Comparison of ENCODE assay signal across 10 cellular contexts in genomic region chr1:206693592-206693991, GRCh38. TPM values are rescaled to one million over a fixed set of nuclear protein-coding genes. Genes with fewer than 3 reads are reported as not detected.
DNase-seq lines count a peak whose midpoint lies in the region; ATAC-seq, FAIRE-seq and TF ChIP-seq lines count a peak whose summit lies in the region.
"Had no signal": no experiment of that assay in that cellular context is flagged by ENCODE, and none has a peak within 500 bp of the region (broad histone marks: within the 10 kb centered on the region; RNA-seq: fewer than 3 reads in every experiment).

No MANE protein-coding gene starts in this region.

- H3K4me2 ChIP-seq in GM12878 (ENCODE audit: control insufficient read depth, insufficient read depth), result no peak overlapping the region

- TF ChIP-seq EP300 in GM12878 (IDR thresholded peaks at IDR 0.05; ENCODE audit: borderline replicate concordance in 1 of 2, control insufficient read depth in 1 of 2, low read depth in 2 of 2, low read length in 2 of 2) (no peak), suprapubic skin (IDR thresholded peaks at IDR 0.05) (no peak)

- H3K27me3 ChIP-seq in GM12878 (replicated peaks in 1 of 2; ENCODE audit: control insufficient read depth in 2 of 2, insufficient read depth in 2 of 2, low read length in 1 of 2), result no peaks in the 10 kb centered on the region
- no peaks in the 10 kb centered on the region for H3K27me3 ChIP-seq in gastrocnemius medialis
- no peaks in the 10 kb centered on the region for H3K27me3 ChIP-seq in suprapubic skin

- in situ Hi-C loops in GM12878 (cut with MboI) (no loop called here), gastrocnemius medialis (cut with MboI; ENCODE audit: low sequenced_read_pairs in 4 of 4) (loop anchor here in 1 of 4 donors (25.0 kb wide), 1 partner anchor 1119 kb away; no protein-coding TSS in a partner anchor)

- H3K36me3 ChIP-seq in GM12878 (ENCODE audit: control insufficient read depth in 2 of 2, insufficient read depth in 2 of 2, low read length in 1 of 2) (peaks cover 9 to 15% of the 10 kb centered on the region in 2 experiments), gastrocnemius medialis (no peaks in the 10 kb centered on the region), suprapubic skin (peaks cover 7% of the 10 kb centered on the region)

- no peak for FAIRE-seq in GM12878 (lab: Jason Lieb, UNC)

- H3K9me3 ChIP-seq in GM12878 (replicated peaks; ENCODE audit: control insufficient read depth, insufficient read depth, low read length), result no peaks in the 10 kb centered on the region
- H3K9me3 ChIP-seq in gastrocnemius medialis, result no peaks in the 10 kb centered on the region
- no peaks in the 10 kb centered on the region for H3K9me3 ChIP-seq in suprapubic skin

- peaks cover 75% of the 10 kb centered on the region for H3K4me1 Mint-ChIP-seq in activated naive CD8-positive, alpha-beta T cell treated with anti-CD3 and anti-CD28 coated beads, Interleukin-2, amount 50 U/mL, for 24 hours

- TF ChIP-seq POLR2A in GM12878 (IDR thresholded peaks at IDR 0.05; ENCODE audit: low read depth, low read length) (no peak), gastrocnemius medialis (IDR thresholded peaks at IDR 0.05) (peak in 1 of 2 donors; percentile 1), suprapubic skin (IDR thresholded peaks at IDR 0.05) (no peak)

- no peak overlapping the region for H3K4me3 ChIP-seq in GM12878
- H3K4me3 ChIP-seq in gastrocnemius medialis, result peak overlapping the region; percentile 34 to 55 (median 37)
- no peak overlapping the region for H3K4me3 ChIP-seq in suprapubic skin

- BruUV-seq in GM12878 (replicated peaks; lab: Mats Ljungman, UMichigan), result no TSS peak

- ATAC-seq in GM12878 (no peak), gastrocnemius medialis (peak; percentile 53 to 65), GM18520 (IDR thresholded peaks at IDR 0.05; ENCODE audit: unreplicated experiment) (no peak)
- no peak for ATAC-seq in activated naive CD8-positive, alpha-beta T cell treated with anti-CD3 and anti-CD28 coated beads, Interleukin-2, amount 50 U/mL, for 24 hours

- POLR2A ChIA-PET in GM12878 (lab: Charles Lee), result interaction anchor here (18.5 kb wide), 1 partner anchor 16 kb away, joined by 334 read pairs; no protein-coding TSS in a partner anchor

- H3K27ac Mint-ChIP-seq in activated naive CD8-positive, alpha-beta T cell treated with anti-CD3 and anti-CD28 coated beads, Interleukin-2, amount 50 U/mL, for 24 hours, result no peak overlapping the region

- peaks cover 76% of the 10 kb centered on the region for H3K79me2 ChIP-seq in GM12878 (ENCODE audit: control insufficient read depth, insufficient read depth, low read length)

- TF ChIP-seq RAD21 in GM12878 (IDR thresholded peaks at IDR 0.05; ENCODE audit: insufficient read depth, low read depth, low read length), result no peak

- CTCF ChIA-PET in GM12878 (lab: Yijun Ruan, JAX), result interaction anchor here (1.1 to 7.3 kb wide), 3 partner anchors 9 to 32 kb away, joined by 5 to 45 read pairs (median 20); no protein-coding TSS in a partner anchor

- no peak overlapping the region for H3K9ac ChIP-seq in GM12878 (ENCODE audit: control insufficient read depth, insufficient read depth, low read length)

- WGBS in GM12878 (ENCODE audit: insufficient coverage, insufficient replicate concordance, low lambda C conversion rate, missing lambda C conversion rate), result 88% methylated on average over 7 of the region's 7 CpGs
- 86% methylated on average over 7 of the region's 7 CpGs for WGBS in suprapubic skin

- H3K4me1 ChIP-seq in GM12878 (ENCODE audit: control insufficient read depth, insufficient read depth, low read length) (peaks cover 22% of the 10 kb centered on the region), gastrocnemius medialis (peaks cover 100% of the 10 kb centered on the region in 2 donors), suprapubic skin (peaks cover 74% of the 10 kb centered on the region)

- H3K9me3 Mint-ChIP-seq in activated naive CD8-positive, alpha-beta T cell treated with anti-CD3 and anti-CD28 coated beads, Interleukin-2, amount 50 U/mL, for 24 hours, result no peaks in the 10 kb centered on the region
- H3K9me3 Mint-ChIP-seq: CD8-positive, alpha-beta memory T cell had no signal

- H3K4me3 Mint-ChIP-seq in activated naive CD8-positive, alpha-beta T cell treated with anti-CD3 and anti-CD28 coated beads, Interleukin-2, amount 50 U/mL, for 24 hours, result no peak overlapping the region

- no peaks in the 10 kb centered on the region for H3K27me3 Mint-ChIP-seq in activated naive CD8-positive, alpha-beta T cell treated with anti-CD3 and anti-CD28 coated beads, Interleukin-2, amount 50 U/mL, for 24 hours
- H3K27me3 Mint-ChIP-seq: CD8-positive, alpha-beta memory T cell had no signal

- no peak overlapping the region for H2AFZ ChIP-seq in GM12878 (ENCODE audit: control insufficient read depth, low read depth, low read length)

- H3K27ac ChIP-seq in GM12878 (ENCODE audit: control insufficient read depth, insufficient read depth) (no peak overlapping the region), gastrocnemius medialis (peak overlapping the region; percentile 93 to 98 (median 96)), suprapubic skin (no peak overlapping the region)

- TF ChIP-seq CTCF in GM12878 (IDR thresholded peaks at IDR 0.05 in 2 of 3, conservative IDR thresholded peaks at IDR 0.05 in 1 of 3; ENCODE audit: control insufficient read depth in 2 of 3, extremely low read depth in 1 of 3, insufficient read depth in 1 of 3, low read depth in 3 of 3, low read length in 3 of 3) (no peak), gastrocnemius medialis (IDR thresholded peaks at IDR 0.05 in 4 of 5, conservative IDR thresholded peaks at IDR 0.05 in 1 of 5) (no peak), suprapubic skin (IDR thresholded peaks at IDR 0.05) (no peak)

- RAD21 ChIA-PET in GM12878 (lab: Charles Lee; ENCODE audit: unreplicated experiment), result interaction anchor here (1.2 to 4.3 kb wide), 2 partner anchors 30 to 61 kb away, joined by 3 to 14 read pairs; no protein-coding TSS in a partner anchor

- DNase-seq in EL (peak; percentile 62), GM12878 (ENCODE audit: low read depth, low spot score) (no peak), iris pigment epithelial cell (ENCODE audit: low read depth) (peak; percentile 47), gastrocnemius medialis (peak; percentile 62 to 80), suprapubic skin (ENCODE audit: low spot score in 2 of 2) (no peak)
- DNase-seq in activated naive CD8-positive, alpha-beta T cell treated with anti-CD3 and anti-CD28 coated beads, Interleukin-2, amount 50 U/mL, for 24 hours, result no peak
- no peak for DNase-seq in activated CD4-positive, alpha-beta T cell treated with anti-CD3 and anti-CD28 coated beads for 1 hour
- DNase-seq: activated CD4-positive, alpha-beta T cell treated with anti-CD3 and anti-CD28 coated beads, Interleukin-2, amount 50 U/mL, for 4 hours; CD8-positive, alpha-beta memory T cell had no signal

- SMC1A ChIA-PET in GM12878 (lab: Charles Lee; ENCODE audit: uncharacterized antibody, unreplicated experiment), result interaction anchor here (0.6 to 9.6 kb wide), 4 partner anchors 15 to 288 kb away, joined by 3 to 222 read pairs (median 5); no protein-coding TSS in a partner anchor

- H3K36me3 Mint-ChIP-seq in activated naive CD8-positive, alpha-beta T cell treated with anti-CD3 and anti-CD28 coated beads, Interleukin-2, amount 50 U/mL, for 24 hours (ENCODE audit: low read depth), result peaks cover 29% of the 10 kb centered on the region

- H4K20me1 ChIP-seq in GM12878 (ENCODE audit: control insufficient read depth, insufficient read depth), result peaks cover 17% of the 10 kb centered on the region

- intact Hi-C loops in GM12878 (cut with micrococcal nuclease; ENCODE audit: unreplicated experiment) (no loop called here), gastrocnemius medialis (cut with DNase I; ENCODE audit: low total_unique reads) (loop anchor here (2.0 to 10.0 kb wide), 4 partner anchors 29 to 1121 kb away; no protein-coding TSS in a partner anchor)

RNA-seq across cellular contexts. Expression of gene MAPKAPK2, which starts 8.9 kb away (rescaled TPM):
- 38.9 and 42.0 TPM in 2 replicates for total RNA-seq in GM12878 (2013; cell fraction: nucleolus; rRNA removed)
- total RNA-seq in GM12878 (2014; rRNA removed) (59.9 and 62.6 TPM in 2 replicates), GM12878 (2014; rRNA removed; fragmentation: Illumina TruSeq; extraction: Trizol) (36.1 and 38.8 TPM in 2 replicates), GM12878 (2021) (92.2 and 93.0 TPM in 2 replicates), gastrocnemius medialis (100 to 1,000 TPM; 115 to 207 (median 140) TPM), suprapubic skin (10 to 100 TPM; 38.0 to 72.3 (median 62.4) TPM)
- polyA plus RNA-seq in GM12878 (2011; ENCODE audit: low read depth), result 44.2 TPM
- polyA plus RNA-seq in GM12878 (2011; rRNA removed) (51.0 and 71.7 TPM in 2 replicates), GM12878 (2014; fragmentation: Illumina TruSeq; extraction: Trizol) (66.8 and 70.6 TPM in 2 replicates), GM12878 (2014; fragmentation: Nextera tagmentation; extraction: Ambion mirVana) (1 to 10 TPM in 1 of 2 experiments, under 1 TPM in 1; 0.72 to 4.9 TPM), GM12878 (2014; rRNA removed) (65.5 and 65.7 TPM in 2 replicates), GM12878 (2016; fragmentation: Nextera tagmentation; extraction: Ambion mirVana) (1 to 10 TPM; 4.2 to 6.2 TPM)
- polyA plus RNA-seq in GM12878 (2011; cell fraction: cytosol; rRNA removed), result 83.8 and 84.4 TPM in 2 replicates
- 110 and 118 TPM in 2 replicates for polyA plus RNA-seq in GM12878 (2011; cell fraction: nucleus; rRNA removed)
- polyA plus RNA-seq in GM12878 (2012), result 44.4 and 63.5 TPM in 2 replicates
- 67.7 and 81.3 TPM in 2 replicates for polyA minus RNA-seq in GM12878 (2011; rRNA and poly(A)+ RNA removed)
- 25.1 and 29.4 TPM in 2 replicates for polyA minus RNA-seq in GM12878 (2011; cell fraction: cytosol; rRNA and poly(A)+ RNA removed)
- polyA minus RNA-seq in GM12878 (2011; cell fraction: nucleus; rRNA and poly(A)+ RNA removed), result 23.2 and 39.0 TPM in 2 replicates

RNA-seq across cellular contexts. Expression of gene DYRK3, which starts 58.3 kb away (rescaled TPM):
- total RNA-seq in GM12878 (2013; cell fraction: nucleolus; rRNA removed), result 26.7 and 27.4 TPM in 2 replicates
- total RNA-seq in GM12878 (2014; rRNA removed) (10.7 and 11.1 TPM in 2 replicates), GM12878 (2014; rRNA removed; fragmentation: Illumina TruSeq; extraction: Trizol) (10.0 and 10.7 TPM in 2 replicates), GM12878 (2021) (8.9 and 11.2 TPM in 2 replicates), gastrocnemius medialis (1 to 10 TPM in 2 of 4 donors, under 1 TPM in 2; 0.85 to 1.8 (median 1.0) TPM), suprapubic skin (1 to 10 TPM; 2.2 to 4.7 (median 4.1) TPM)
- polyA plus RNA-seq in GM12878 (2011; ENCODE audit: low read depth), result 2.8 TPM
- polyA plus RNA-seq in GM12878 (2011; rRNA removed) (12.9 and 15.4 TPM in 2 replicates), GM12878 (2014; fragmentation: Illumina TruSeq; extraction: Trizol) (9.8 and 14.9 TPM in 2 replicates), GM12878 (2014; fragmentation: Nextera tagmentation; extraction: Ambion mirVana) (1 to 10 TPM; 1.6 to 2.8 TPM), GM12878 (2014; rRNA removed) (6.0 and 8.6 TPM in 2 replicates), GM12878 (2016; fragmentation: Nextera tagmentation; extraction: Ambion mirVana) (10 to 100 TPM in 1 of 2 experiments, 1 to 10 TPM in 1; 10.0 to 11.7 TPM)
- 8.8 and 9.4 TPM in 2 replicates for polyA plus RNA-seq in GM12878 (2011; cell fraction: cytosol; rRNA removed)
- 7.3 and 7.8 TPM in 2 replicates for polyA plus RNA-seq in GM12878 (2011; cell fraction: nucleus; rRNA removed)
- 3.7 and 6.0 TPM in 2 replicates for polyA plus RNA-seq in GM12878 (2012)
- polyA minus RNA-seq in GM12878 (2011; rRNA and poly(A)+ RNA removed), result 15.7 and 16.0 TPM in 2 replicates
- polyA minus RNA-seq in GM12878 (2011; cell fraction: cytosol; rRNA and poly(A)+ RNA removed), result 6.0 and 7.1 TPM in 2 replicates
- polyA minus RNA-seq in GM12878 (2011; cell fraction: nucleus; rRNA and poly(A)+ RNA removed), result 5.1 and 8.2 TPM in 2 replicates
- polyA plus RNA-seq: CD8-positive, alpha-beta memory T cell had no signal

Comparison
In these comparisons a context has a peak if more than half of its experiments do, and no peak if none do; other contexts are left out.
1. DNase-seq: peak in EL (single experiment), iris pigment epithelial cell (single experiment) and gastrocnemius medialis (2 of 2); none in GM12878 (single experiment), suprapubic skin (0 of 2), activated naive CD8-positive, alpha-beta T cell treated with anti-CD3 and anti-CD28 coated beads, Interleukin-2, amount 50 U/mL, for 24 hours (single experiment) and activated CD4-positive, alpha-beta T cell treated with anti-CD3 and anti-CD28 coated beads for 1 hour (single experiment).
2. ATAC-seq: peak in gastrocnemius medialis (2 of 2); none in GM12878 (single experiment), GM18520 (single experiment) and activated naive CD8-positive, alpha-beta T cell treated with anti-CD3 and anti-CD28 coated beads, Interleukin-2, amount 50 U/mL, for 24 hours (single experiment).
3. H3K27ac ChIP-seq: peak in gastrocnemius medialis (4 of 4); none in GM12878 (single experiment) and suprapubic skin (single experiment).
4. H3K4me3 ChIP-seq: peak in gastrocnemius medialis (4 of 4); none in GM12878 (single experiment) and suprapubic skin (single experiment).